Comparison of ENCODE assay signal across 28 cellular contexts in the genomic region with DNA sequence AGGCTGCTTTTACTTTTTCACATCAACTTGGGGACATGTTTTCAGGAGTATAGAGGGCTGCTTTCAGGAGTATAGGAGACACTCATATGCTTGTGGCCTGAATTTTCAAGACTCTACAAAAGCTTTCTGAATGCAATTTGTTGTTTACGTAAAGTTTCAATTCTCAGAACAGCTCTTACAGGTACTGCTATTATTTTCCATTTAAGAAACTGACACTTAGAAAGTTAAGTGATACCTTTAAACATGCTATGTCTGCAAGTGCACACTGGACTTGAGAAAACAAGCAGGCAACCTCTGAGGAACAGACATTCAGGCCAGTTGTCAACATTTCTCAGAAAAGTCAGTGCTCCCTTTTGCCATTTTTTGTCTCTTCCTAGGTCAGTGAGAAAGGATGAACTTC.
DNase-seq lines count a peak whose midpoint lies in the region; ATAC-seq, FAIRE-seq and TF ChIP-seq lines count a peak whose summit lies in the region.
"Had no signal": no experiment of that assay in that cellular context is flagged by ENCODE, and none has a peak within 500 bp of the region (broad histone marks: within the 10 kb centered on the region; RNA-seq: fewer than 3 reads in every experiment).

No MANE protein-coding gene starts in this region.

- no peak overlapping the region for H3K4me3 ChIP-seq in kidney (ENCODE audit: low read length in 2 of 2)
- H3K4me3 ChIP-seq: BLaER1, GM23248 had no signal

- no peak overlapping the region for H3K9ac ChIP-seq in kidney (ENCODE audit: low read length in 2 of 2)
- H3K9ac ChIP-seq: BLaER1, GM23248, KMS-11 had no signal

- no peaks in the 10 kb centered on the region for H3K36me3 ChIP-seq in kidney (ENCODE audit: control insufficient read depth in 1 of 2, insufficient read depth in 2 of 2, low read length in 2 of 2)
- H3K36me3 ChIP-seq: BLaER1 had no signal

- in situ Hi-C loops in GM13976 (cut with MboI; ENCODE audit: low sequenced_read_pairs, unreplicated experiment): no loop called here

- peak overlapping the region; percentile 23 to 54 for H3K27ac ChIP-seq in kidney (ENCODE audit: low read depth in 2 of 2, low read length in 2 of 2)
- H3K27ac ChIP-seq: BLaER1, GM23248, KMS-11 had no signal

- DNase-seq in GM13976 (ENCODE audit: low spot score): peak; percentile 14
- no peak for DNase-seq in kidney
- DNase-seq in activated CD4-positive, alpha-beta T cell treated with anti-CD3 and anti-CD28 coated beads, Interleukin-2, amount 50 U/mL, for 4 hours: no peak
- DNase-seq in activated CD8-positive, alpha-beta T cell treated with anti-CD3 and anti-CD28 coated beads, Interleukin-2, amount 10 ng/mL, durations not matched to agents 7 days and 5 days: no peak
- DNase-seq: CD4-positive, CD25-positive, alpha-beta regulatory T cell; DMS153; DND-41; GM23248; H7; MM.1S; NCI-H1048; NCI-H1417; NCI-H1694; NCI-H2029 treated with DMSO at 0.1 percent for 48 hours; NCI-H446 treated with DMSO at 0.1 percent for 48 hours; NCI-H526; NCI-H82; RPMI8226; SHP77 had no signal

- POLR2A ChIA-PET in activated CD8-positive, alpha-beta T cell treated with anti-CD3 and anti-CD28 coated beads, Interleukin-2, amount 10 ng/mL, durations not matched to agents 7 days and 5 days (lab: Charles Lee): no interaction called here

- no peaks in the 10 kb centered on the region for H3K9me3 Mint-ChIP-seq in activated CD8-positive, alpha-beta T cell treated with anti-CD3 and anti-CD28 coated beads, Interleukin-2, amount 10 ng/mL, durations not matched to agents 7 days and 5 days (ENCODE audit: insufficient read depth)
- H3K9me3 Mint-ChIP-seq: IgD-negative memory B cell had no signal

- no peaks in the 10 kb centered on the region for H3K27me3 Mint-ChIP-seq in activated CD8-positive, alpha-beta T cell treated with anti-CD3 and anti-CD28 coated beads, Interleukin-2, amount 10 ng/mL, durations not matched to agents 7 days and 5 days (ENCODE audit: low read depth)
- H3K27me3 Mint-ChIP-seq: CD4-positive, CD25-positive, alpha-beta regulatory T cell; IgD-negative memory B cell had no signal

- FAIRE-seq in kidney (lab: Jason Lieb, UNC): no peak
- FAIRE-seq: A204.1, GM19239 had no signal

- peaks cover 7 to 28% of the 10 kb centered on the region in 2 donors for H3K4me1 ChIP-seq in kidney (ENCODE audit: control insufficient read depth in 1 of 2, insufficient read depth in 1 of 2, low read depth in 1 of 2, low read length in 2 of 2)

- H3K4me3 Mint-ChIP-seq in activated CD8-positive, alpha-beta T cell treated with anti-CD3 and anti-CD28 coated beads, Interleukin-2, amount 10 ng/mL, durations not matched to agents 7 days and 5 days: no peak overlapping the region
- H3K4me3 Mint-ChIP-seq: CD4-positive, CD25-positive, alpha-beta regulatory T cell; IgD-negative memory B cell had no signal

- ATAC-seq in HG02870 (IDR thresholded peaks at IDR 0.05; ENCODE audit: unreplicated experiment) (peak; percentile 52), HG03520 (IDR thresholded peaks at IDR 0.05; ENCODE audit: unreplicated experiment) (peak; percentile 61), HG02970 (IDR thresholded peaks at IDR 0.05; ENCODE audit: low FRiP score, unreplicated experiment) (no peak), GM18870 (IDR thresholded peaks at IDR 0.05; ENCODE audit: unreplicated experiment) (no peak)
- ATAC-seq in activated CD8-positive, alpha-beta T cell treated with anti-CD3 and anti-CD28 coated beads, Interleukin-2, amount 10 ng/mL, durations not matched to agents 7 days and 5 days: no peak

- no peaks in the 10 kb centered on the region for H3K9me3 ChIP-seq in kidney (ENCODE audit: control insufficient read depth in 1 of 2, low read length in 2 of 2)
- H3K9me3 ChIP-seq: BLaER1 had no signal

- H3K4me1 Mint-ChIP-seq in activated CD8-positive, alpha-beta T cell treated with anti-CD3 and anti-CD28 coated beads, Interleukin-2, amount 10 ng/mL, durations not matched to agents 7 days and 5 days (ENCODE audit: low read depth): no peaks in the 10 kb centered on the region
- H3K4me1 Mint-ChIP-seq: CD4-positive, CD25-positive, alpha-beta regulatory T cell; IgD-negative memory B cell had no signal

- H3K36me3 Mint-ChIP-seq in activated CD8-positive, alpha-beta T cell treated with anti-CD3 and anti-CD28 coated beads, Interleukin-2, amount 10 ng/mL, durations not matched to agents 7 days and 5 days (ENCODE audit: low read depth): no peaks in the 10 kb centered on the region
- H3K36me3 Mint-ChIP-seq: CD4-positive, CD25-positive, alpha-beta regulatory T cell; IgD-negative memory B cell had no signal

- intact Hi-C loops in kidney (cut with DNase I): no loop called here

- no peak overlapping the region for H3K27ac Mint-ChIP-seq in activated CD8-positive, alpha-beta T cell treated with anti-CD3 and anti-CD28 coated beads, Interleukin-2, amount 10 ng/mL, durations not matched to agents 7 days and 5 days
- H3K27ac Mint-ChIP-seq: CD4-positive, CD25-positive, alpha-beta regulatory T cell; IgD-negative memory B cell had no signal

- TF ChIP-seq CTCF in GM13976 (IDR thresholded peaks at IDR 0.05; ENCODE audit: borderline replicate concordance, control extremely low read depth, extremely low read depth, insufficient read depth, missing control alignments) (no peak), kidney (IDR thresholded peaks at IDR 0.05; ENCODE audit: borderline replicate concordance, extremely low read depth, insufficient read depth) (no peak)

- CTCF ChIA-PET in activated CD8-positive, alpha-beta T cell treated with anti-CD3 and anti-CD28 coated beads, Interleukin-2, amount 10 ng/mL, durations not matched to agents 7 days and 5 days (lab: Charles Lee): no interaction called here

Comparison
In these comparisons a context has a peak if more than half of its experiments do, and no peak if none do; other contexts are left out.
1. ATAC-seq: peak in HG02870 (single experiment) and HG03520 (single experiment); none in HG02970 (single experiment), GM18870 (single experiment) and activated CD8-positive, alpha-beta T cell treated with anti-CD3 and anti-CD28 coated beads, Interleukin-2, amount 10 ng/mL, durations not matched to agents 7 days and 5 days (single experiment).